Comparison of ENCODE assay signal across 9 cellular contexts in genomic region chr22:38146166-38146565, GRCh38. TPM values are rescaled to one million over a fixed set of nuclear protein-coding genes. Genes with fewer than 3 reads are reported as not detected.
DNase-seq lines count a peak whose midpoint lies in the region; ATAC-seq, FAIRE-seq and TF ChIP-seq lines count a peak whose summit lies in the region.
"Not testable (repeated sequence)": the region's sequence is repeated elsewhere in the genome, so short reads cannot be mapped to it uniquely, and the experiment has no call there.
"Had no signal": no experiment of that assay in that cellular context is flagged by ENCODE, and none has a peak within 500 bp of the region (broad histone marks: within the 10 kb centered on the region; RNA-seq: fewer than 3 reads in every experiment).

No MANE protein-coding gene starts in this region.

- intact Hi-C loops in MCF 10A (cut with micrococcal nuclease): not testable (repeated sequence)

- H3K27ac Mint-ChIP-seq in MCF 10A (ENCODE audit: low read depth, unreplicated experiment): peak overlapping the region; percentile 79

- POLR2A ChIA-PET in A549 (lab: Yijun Ruan, JAX); RWPE1 (lab: Yijun Ruan, JAX; ENCODE audit: low non-redundant PET): not testable (repeated sequence)
- POLR2A ChIA-PET in MCF 10A (lab: Yijun Ruan, JAX): interaction anchor here (0.6 to 2.0 kb wide), 4 partner anchors 32 to 72 kb away, joined by 3 to 6 read pairs (median 4); partner anchors contain the start of gene PLA2G6

- dilution Hi-C loops in keratinocyte (cut with MboI; ENCODE audit: extremely low pct_ligation_motif_present, low sequenced_read_pairs): not testable (repeated sequence)

- peak overlapping the region; percentile 68 for H4K91ac ChIP-seq in trophoblast cell (ENCODE audit: low read depth, low read length)

- not testable (repeated sequence) for H3K4me3 Mint-ChIP-seq in MCF 10A (ENCODE audit: unreplicated experiment)

- not testable (repeated sequence) for H3K9me1 ChIP-seq in keratinocyte (ENCODE audit: control insufficient read depth, extremely low read depth, insufficient read depth, low read length)

- CTCF ChIA-PET in A549 (lab: Yijun Ruan, JAX): interaction anchor here (0.7 to 3.1 kb wide), 2 partner anchors 27 to 32 kb away, joined by 3 to 11 read pairs; no protein-coding TSS in a partner anchor
- CTCF ChIA-PET in RWPE1 (lab: Yijun Ruan, JAX): interaction anchor here (1.1 to 1.2 kb wide), 2 partner anchors 30 to 32 kb away, joined by 3 read pairs; no protein-coding TSS in a partner anchor
- CTCF ChIA-PET in MCF 10A (lab: Yijun Ruan, JAX): interaction anchor here (1.1 to 2.5 kb wide), 3 partner anchors 32 to 76 kb away, joined by 3 to 13 read pairs (median 4); no protein-coding TSS in a partner anchor

- peak overlapping the region; percentile 50 for H3K14ac ChIP-seq in trophoblast cell (ENCODE audit: low read length)

- not testable (repeated sequence) for H3K79me2 ChIP-seq in keratinocyte (ENCODE audit: control insufficient read depth, insufficient read depth, low read length); trophoblast cell (ENCODE audit: control insufficient read depth, insufficient read depth, low read length, poor library complexity)

- not testable (repeated sequence) for H3K9me3 ChIP-seq in A549; HUES48 (ENCODE audit: control insufficient read depth, insufficient read depth, low read length); esophagus (ENCODE audit: control insufficient read depth in 2 of 2, insufficient read depth in 1 of 2, low read depth in 1 of 2, low read length in 1 of 2); keratinocyte (ENCODE audit: control insufficient read depth, low read depth, low read length); trophoblast cell (ENCODE audit: insufficient read depth, low read depth, low read length)

- not testable (repeated sequence) for DNase-seq in A549 (ENCODE audit: low read depth in 1 of 2, low spot score in 1 of 2); RWPE1 (ENCODE audit: low spot score); MCF 10A (ENCODE audit: unreplicated experiment); keratinocyte (ENCODE audit: low read depth, low spot score); trophoblast cell

- not testable (repeated sequence) for TF ChIP-seq CTCF in A549 (IDR thresholded peaks at IDR 0.05); RWPE1 (conservative IDR thresholded peaks at IDR 0.05; ENCODE audit: low read depth); MCF 10A (IDR thresholded peaks at IDR 0.05; ENCODE audit: unreplicated experiment); keratinocyte (optimal IDR thresholded peaks at IDR 0.05 in 1 of 3, IDR thresholded peaks at IDR 0.05 in 1 of 3, conservative IDR thresholded peaks at IDR 0.05 in 1 of 3; ENCODE audit: extremely low read depth in 1 of 3, insufficient read depth in 2 of 3, low read length in 3 of 3)

- H2BK12ac ChIP-seq in trophoblast cell (ENCODE audit: low read length): not testable (repeated sequence)

- FAIRE-seq in A549 (lab: Jason Lieb, UNC); keratinocyte (lab: Jason Lieb, UNC): not testable (repeated sequence)

- not testable (repeated sequence) for TF ChIP-seq POLR2A in A549 (IDR thresholded peaks at IDR 0.05; ENCODE audit: low read length)

- H3K4me3 ChIP-seq in A549; HUES48 (ENCODE audit: low read depth, low read length); esophagus (ENCODE audit: low read depth in 1 of 2, low read length in 2 of 2); keratinocyte (ENCODE audit: control insufficient read depth in 2 of 3, extremely low read depth in 1 of 3, insufficient read depth in 2 of 3, low read depth in 1 of 3, low read length in 3 of 3); trophoblast cell (ENCODE audit: low read depth, low read length): not testable (repeated sequence)

- H3K23ac ChIP-seq in trophoblast cell (ENCODE audit: low read length): not testable (repeated sequence)

- not testable (repeated sequence) for H3K36me3 ChIP-seq in HUES48 (ENCODE audit: control insufficient read depth, insufficient read depth, low read length); esophagus (ENCODE audit: control insufficient read depth in 2 of 2, insufficient read depth in 2 of 2, low read length in 1 of 2); keratinocyte (ENCODE audit: control insufficient read depth in 2 of 2, extremely low read depth in 1 of 2, insufficient read depth in 2 of 2, low read length in 2 of 2); trophoblast cell (ENCODE audit: control insufficient read depth in 1 of 2, insufficient read depth in 2 of 2, low read length in 2 of 2)

- TF ChIP-seq EP300 in A549 (IDR thresholded peaks at IDR 0.05): not testable (repeated sequence)

- peaks cover 17% of the 10 kb centered on the region for H3K4me1 ChIP-seq in A549
- H3K4me1 ChIP-seq in HUES48 (ENCODE audit: control insufficient read depth, insufficient read depth, low read length); esophagus (ENCODE audit: control insufficient read depth in 2 of 2, insufficient read depth in 2 of 2, low read length in 1 of 2): not testable (repeated sequence)
- peaks cover 28% of the 10 kb centered on the region for H3K4me1 ChIP-seq in keratinocyte (ENCODE audit: control insufficient read depth, extremely low read depth, insufficient read depth, low read length)
- peaks cover 12 to 15% of the 10 kb centered on the region in 2 experiments for H3K4me1 ChIP-seq in trophoblast cell (ENCODE audit: control insufficient read depth in 1 of 2, insufficient read depth in 2 of 2, low read length in 2 of 2)

- peak overlapping the region; percentile 23 for H2BK5ac ChIP-seq in trophoblast cell (ENCODE audit: low read depth, low read length, poor library complexity)

- peaks cover 14% of the 10 kb centered on the region for H3K36me3 Mint-ChIP-seq in MCF 10A (ENCODE audit: insufficient read depth, unreplicated experiment)

- H2BK120ac ChIP-seq in trophoblast cell (ENCODE audit: insufficient read depth, low read length, poor library complexity): peak overlapping the region; percentile 81

- H3K27ac ChIP-seq in A549 (peak overlapping the region; percentile 27 to 68; a peak in 2 of 6 replicates), HUES48 (ENCODE audit: low read depth, low read length) (peak overlapping the region; percentile 28), RWPE1 (peak overlapping the region; percentile 96), esophagus (ENCODE audit: low read depth in 2 of 2, low read length in 1 of 2) (peak overlapping the region; percentile 22 to 61), keratinocyte (ENCODE audit: control insufficient read depth, insufficient read depth, low read length) (peak overlapping the region; percentile 72), trophoblast cell (ENCODE audit: low read depth, low read length) (peak overlapping the region; percentile 30)

- H3K9ac ChIP-seq in HUES48 (ENCODE audit: low read depth, low read length); trophoblast cell (ENCODE audit: low read length): not testable (repeated sequence)
- peak overlapping the region; percentile 25 for H3K9ac ChIP-seq in keratinocyte (ENCODE audit: control insufficient read depth, extremely low read depth, insufficient read depth, low read length)

- not testable (repeated sequence) for H2AFZ ChIP-seq in keratinocyte (ENCODE audit: control insufficient read depth, low read length); trophoblast cell (ENCODE audit: insufficient read depth, low read length, poor library complexity)

- H4K20me1 ChIP-seq in keratinocyte (ENCODE audit: control insufficient read depth, extremely low read depth, insufficient read depth, low read length): not testable (repeated sequence)

- not testable (repeated sequence) for H3K18ac ChIP-seq in trophoblast cell (ENCODE audit: low read length)

- WGBS in A549 (ENCODE audit: missing lambda C conversion rate): 93% methylated on average over 3 of the region's 3 CpGs
- 67 to 73% methylated on average over 3 of the region's 3 CpGs for WGBS in esophagus, 2 donors
- no CpG with 5 or more reads among the region's 3 CpGs for WGBS in trophoblast cell (ENCODE audit: extremely low coverage, insufficient coverage, insufficient read length)

- H3K4me1 Mint-ChIP-seq in MCF 10A (ENCODE audit: insufficient read depth, unreplicated experiment): peaks cover 21% of the 10 kb centered on the region

- H3K27me3 Mint-ChIP-seq in MCF 10A (ENCODE audit: insufficient read depth, unreplicated experiment): not testable (repeated sequence)

- not testable (repeated sequence) for H3K9me3 Mint-ChIP-seq in MCF 10A (ENCODE audit: unreplicated experiment)

- not testable (repeated sequence) for BruUV-seq in MCF 10A (replicated peaks; lab: Mats Ljungman, UMichigan)

- not testable (repeated sequence) for ATAC-seq in A549

- peaks cover 12% of the 10 kb centered on the region for H3K79me1 ChIP-seq in trophoblast cell (ENCODE audit: low read length)

- H3K4ac ChIP-seq in trophoblast cell (ENCODE audit: low read depth, low read length): peak overlapping the region; percentile 32

- peak overlapping the region; percentile 50 for H2AK5ac ChIP-seq in trophoblast cell (ENCODE audit: low read length)

- not testable (repeated sequence) for H4K12ac ChIP-seq in trophoblast cell (ENCODE audit: low read depth, low read length)

- H3K27me3 ChIP-seq in HUES48 (ENCODE audit: control insufficient read depth, insufficient read depth, low read length); esophagus (ENCODE audit: control insufficient read depth in 1 of 2, insufficient read depth in 2 of 2, low read length in 2 of 2); keratinocyte (ENCODE audit: control insufficient read depth, extremely low read depth, insufficient read depth, low read length); trophoblast cell (ENCODE audit: insufficient read depth, low read length): not testable (repeated sequence)

- not testable (repeated sequence) for H4K8ac ChIP-seq in trophoblast cell (ENCODE audit: low read depth, low read length)

- not testable (repeated sequence) for TF ChIP-seq RAD21 in A549 (conservative IDR thresholded peaks at IDR 0.05 in 1 of 2, IDR thresholded peaks at IDR 0.05 in 1 of 2)

- not testable (repeated sequence) for H3K4me2 ChIP-seq in A549; trophoblast cell (ENCODE audit: low read length)
- peak overlapping the region; percentile 19 for H3K4me2 ChIP-seq in keratinocyte (ENCODE audit: control insufficient read depth, extremely low read depth, insufficient read depth, low read depth, low read length)

RNA-seq across cellular contexts. Expression of gene PLA2G6, which starts 35.5 kb away (rescaled TPM):
- polyA plus RNA-seq in A549 (2011; rRNA removed) (7.4 and 10.7 TPM in 2 replicates), A549 (2017; fragmentation: RNase III; extraction: RNeasy Plus Mini Kit Qiagen cat#74134 plus additional on column Dnase treatment) (5.5 to 7.8 TPM (median 7.6 TPM) in 3 replicates), esophagus (10 to 100 TPM; 14.5 to 36.3 TPM), keratinocyte (4.6 to 12.1 TPM (median 5.2 TPM) in 3 replicates)
- polyA plus RNA-seq in A549 (2012; cell fraction: cytosol; rRNA removed): 6.2 and 9.3 TPM in 2 replicates
- polyA plus RNA-seq in A549 (2012; cell fraction: nucleus; rRNA removed): 60.0 and 83.9 TPM in 2 replicates
- polyA minus RNA-seq in A549 (2011; rRNA and poly(A)+ RNA removed): 16.1 and 26.2 TPM in 2 replicates
- total RNA-seq in MCF 10A (2022): 37.5 and 40.3 TPM in 2 replicates
- polyA plus RNA-seq in keratinocyte (2011; ENCODE audit: low read depth): 1.6 TPM
- 1.4 and 2.3 TPM in 2 replicates for polyA plus RNA-seq in keratinocyte (2011; cell fraction: cytosol; rRNA removed)
- 34.0 and 40.8 TPM in 2 replicates for polyA plus RNA-seq in keratinocyte (2011; cell fraction: nucleus; rRNA removed)
- polyA plus RNA-seq in keratinocyte (2012; ENCODE audit: low replicate concordance): 3.2 and 9.8 TPM in 2 replicates
- 4.4 to 20.7 TPM (median 14.4 TPM) in 3 replicates for polyA minus RNA-seq in keratinocyte
- 5.0 TPM for polyA minus RNA-seq in keratinocyte (2011; cell fraction: cytosol; rRNA and poly(A)+ RNA removed)
- polyA minus RNA-seq in keratinocyte (2011; cell fraction: nucleus; rRNA and poly(A)+ RNA removed): 16.8 and 27.8 TPM in 2 replicates
- polyA plus RNA-seq in trophoblast cell (2013): 5.6 and 7.2 TPM in 2 replicates

RNA-seq across cellular contexts. Expression of gene BAIAP2L2, which starts 35.7 kb away (rescaled TPM):
- polyA plus RNA-seq in A549 (2011; rRNA removed) (2.9 and 3.5 TPM in 2 replicates), A549 (2017; fragmentation: RNase III; extraction: RNeasy Plus Mini Kit Qiagen cat#74134 plus additional on column Dnase treatment) (4.3 to 4.7 TPM (median 4.5 TPM) in 3 replicates), esophagus (10 to 100 TPM in 1 of 2 donors, 1 to 10 TPM in 1; 2.6 to 34.5 TPM), keratinocyte (2.3 to 4.8 TPM (median 3.2 TPM) in 3 replicates)
- polyA plus RNA-seq in A549 (2012; cell fraction: cytosol; rRNA removed): 7.0 and 7.6 TPM in 2 replicates
- 40.4 and 54.9 TPM in 2 replicates for polyA plus RNA-seq in A549 (2012; cell fraction: nucleus; rRNA removed)
- 1.4 and 2.2 TPM in 2 replicates for polyA minus RNA-seq in A549 (2011; rRNA and poly(A)+ RNA removed)
- 3.6 and 7.1 TPM in 2 replicates for total RNA-seq in MCF 10A (2022)
- 2.0 TPM for polyA plus RNA-seq in keratinocyte (2011; ENCODE audit: low read depth)
- polyA plus RNA-seq in keratinocyte (2011; cell fraction: cytosol; rRNA removed): 2.5 and 7.8 TPM in 2 replicates
- polyA plus RNA-seq in keratinocyte (2011; cell fraction: nucleus; rRNA removed): 2.3 and 3.2 TPM in 2 replicates
- 3.1 and 4.9 TPM in 2 replicates for polyA plus RNA-seq in keratinocyte (2012; ENCODE audit: low replicate concordance)
- 1.5 to 2.7 TPM (median 2.0 TPM) in 3 replicates for polyA minus RNA-seq in keratinocyte
- polyA minus RNA-seq in keratinocyte (2011; cell fraction: cytosol; rRNA and poly(A)+ RNA removed): 9.8 TPM
- 2.2 TPM in 1 of 2 replicates, not detected in the other for polyA minus RNA-seq in keratinocyte (2011; cell fraction: nucleus; rRNA and poly(A)+ RNA removed)
- 0.27 and 0.35 TPM in 2 replicates for polyA plus RNA-seq in trophoblast cell (2013)
- polyA plus RNA-seq: CD14-positive monocyte; CD4-positive, alpha-beta memory T cell had no signal

RNA-seq across cellular contexts. Expression of gene MAFF, which starts 55.6 kb away (rescaled TPM):
- polyA plus RNA-seq in A549 (2011; rRNA removed) (3.5 and 4.0 TPM in 2 replicates), A549 (2017; fragmentation: RNase III; extraction: RNeasy Plus Mini Kit Qiagen cat#74134 plus additional on column Dnase treatment) (3.1 to 3.9 TPM (median 3.2 TPM) in 3 replicates), esophagus (10 to 100 TPM; 34.7 to 99.6 TPM), keratinocyte (8.6 to 10.5 TPM (median 10.5 TPM) in 3 replicates)
- polyA plus RNA-seq in A549 (2012; cell fraction: cytosol; rRNA removed): 7.5 and 9.6 TPM in 2 replicates
- polyA plus RNA-seq in A549 (2012; cell fraction: nucleus; rRNA removed): 16.8 and 17.1 TPM in 2 replicates
- polyA minus RNA-seq in A549 (2011; rRNA and poly(A)+ RNA removed): 2.1 and 3.6 TPM in 2 replicates
- total RNA-seq in MCF 10A (2022): 54.7 and 71.4 TPM in 2 replicates
- polyA plus RNA-seq in keratinocyte (2011; ENCODE audit: low read depth): 29.6 TPM
- polyA plus RNA-seq in keratinocyte (2011; cell fraction: cytosol; rRNA removed): 7.0 and 9.8 TPM in 2 replicates
- 12.7 and 15.8 TPM in 2 replicates for polyA plus RNA-seq in keratinocyte (2011; cell fraction: nucleus; rRNA removed)
- polyA plus RNA-seq in keratinocyte (2012; ENCODE audit: low replicate concordance): 12.2 and 74.2 TPM in 2 replicates
- 3.1 to 3.9 TPM (median 3.5 TPM) in 3 replicates for polyA minus RNA-seq in keratinocyte
- 12.3 TPM for polyA minus RNA-seq in keratinocyte (2011; cell fraction: cytosol; rRNA and poly(A)+ RNA removed)
- polyA minus RNA-seq in keratinocyte (2011; cell fraction: nucleus; rRNA and poly(A)+ RNA removed): 8.0 and 8.1 TPM in 2 replicates
- polyA plus RNA-seq in trophoblast cell (2013): 36.7 and 39.8 TPM in 2 replicates

Comparison
In these comparisons a context has a peak if more than half of its experiments do, and no peak if none do; other contexts are left out.
1. H3K27ac ChIP-seq: peak in every context shown above with its lines; median percentile 96 in RWPE1; 72 in keratinocyte; 48 in A549; 42 in esophagus; 30 in trophoblast cell; 28 in HUES48.